ENCODE assay signal across 10 cellular contexts in the genomic region with DNA sequence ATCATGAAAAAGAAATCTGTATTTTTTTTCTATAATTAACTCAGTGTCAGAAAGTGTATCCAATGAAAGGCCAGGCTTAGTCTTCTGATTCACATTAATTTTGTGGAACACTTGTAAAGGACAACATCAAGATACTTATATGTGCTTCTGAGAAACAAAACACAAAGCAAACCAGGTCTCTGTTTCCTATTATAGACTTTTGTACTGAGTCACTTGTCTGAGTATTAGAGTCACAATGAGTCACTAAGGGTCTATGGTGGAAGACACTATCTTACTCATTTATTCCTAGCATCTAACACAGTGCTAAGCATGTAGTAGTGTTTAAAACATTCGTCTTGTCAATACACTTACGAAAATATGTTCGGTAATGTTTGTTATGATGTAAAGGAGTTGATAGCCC.
DNase-seq lines count a peak whose midpoint lies in the region; ATAC-seq and TF ChIP-seq lines count a peak whose summit lies in the region.
"Had no signal": no experiment of that assay in that cellular context is flagged by ENCODE, and none has a peak within 500 bp of the region (broad histone marks: within the 10 kb centered on the region; RNA-seq: fewer than 3 reads in every experiment).

No MANE protein-coding gene starts in this region.

- POLR2A ChIA-PET in PC-9 (lab: Charles Lee; ENCODE audit: unreplicated experiment) = no interaction called here

- no TSS peak for BruUV-seq in PC-9 (replicated peaks; lab: Mats Ljungman, UMichigan)

- H3F3A ChIP-seq in PC-9 (ENCODE audit: insufficient read depth, low read depth) = no peaks in the 10 kb centered on the region

- TF ChIP-seq CTCF in GM13976 (IDR thresholded peaks at IDR 0.05; ENCODE audit: borderline replicate concordance, control extremely low read depth, extremely low read depth, insufficient read depth, missing control alignments) (no peak), kidney epithelial cell (IDR thresholded peaks at IDR 0.05; ENCODE audit: insufficient read depth, low read length, poor library complexity, severe bottlenecking) (no peak), PC-9 (conservative IDR thresholded peaks at IDR 0.05) (no peak)

- H3K36me3 ChIP-seq in kidney epithelial cell (ENCODE audit: control insufficient read depth, insufficient read depth, low read length) (no peaks in the 10 kb centered on the region), PC-9 (ENCODE audit: low read depth) (no peaks in the 10 kb centered on the region)

- H4K20me1 ChIP-seq in PC-9 (ENCODE audit: insufficient read depth) = no peaks in the 10 kb centered on the region

- H3K79me2 ChIP-seq in PC-9 (ENCODE audit: low read depth) = no peaks in the 10 kb centered on the region

- intact Hi-C loops in PC-9 (cut with micrococcal nuclease; ENCODE audit: unreplicated experiment) = no loop called here

- in situ Hi-C loops in GM13976 (cut with MboI; ENCODE audit: low sequenced_read_pairs, unreplicated experiment) = no loop called here

- CTCF ChIA-PET in PC-9 (lab: Charles Lee) = no interaction called here

- H3K4me3 ChIP-seq in kidney epithelial cell (ENCODE audit: low read depth, low read length) = no peak overlapping the region
- no peak overlapping the region for H3K4me3 ChIP-seq in PC-9

- H3K27me3 ChIP-seq in kidney epithelial cell (ENCODE audit: control insufficient read depth, insufficient read depth, low read length) (no peaks in the 10 kb centered on the region), PC-9 (ENCODE audit: insufficient read depth, low read depth) (0 out of 2 replicates have a peak, but pooled peaks cover 4% of the 10 kb centered on the region)

- no peaks in the 10 kb centered on the region for H3K9me3 ChIP-seq in PC-9 (ENCODE audit: insufficient read depth, low read depth)

- 0 out of 2 replicates have a peak, but pooled peaks cover 4% of the 10 kb centered on the region for H3K9me2 ChIP-seq in PC-9 (ENCODE audit: insufficient read depth)

- no peaks in the 10 kb centered on the region for H3K4me1 ChIP-seq in PC-9 (replicated peaks; ENCODE audit: insufficient read depth)

- ATAC-seq in GM21529 (IDR thresholded peaks at IDR 0.05; ENCODE audit: unreplicated experiment) (peak; percentile 99), HG03520 (IDR thresholded peaks at IDR 0.05; ENCODE audit: unreplicated experiment) (peak; percentile 99)

- H3K4me2 ChIP-seq in PC-9 = no peak overlapping the region

- DNase-seq in GM13976 (ENCODE audit: low spot score) (peak; percentile 36), kidney epithelial cell (ENCODE audit: low read depth) (peak; percentile 39), cerebellum (ENCODE audit: low spot score) (no peak), iPS-NIHi11 (ENCODE audit: low spot score) (no peak), PC-9 (no peak)
- no peak for DNase-seq in activated CD4-positive, alpha-beta T cell treated with anti-CD3 and anti-CD28 coated beads, Interleukin-2, amount 50 U/mL, for 4 hours
- DNase-seq: cerebellar nuclear complex; stimulated activated naive CD4-positive, alpha-beta T cell treated with Interleukin-2 at 50 U/mL for 16 hours had no signal

- no peak overlapping the region for H3K27ac ChIP-seq in PC-9

- H2AFZ ChIP-seq in PC-9 = no peak overlapping the region

Comparison
In these comparisons a context has a peak if more than half of its experiments do, and no peak if none do; other contexts are left out.
1. DNase-seq: peak in GM13976 (single experiment) and kidney epithelial cell (single experiment); none in cerebellum (single experiment), iPS-NIHi11 (single experiment), activated CD4-positive, alpha-beta T cell treated with anti-CD3 and anti-CD28 coated beads, Interleukin-2, amount 50 U/mL, for 4 hours (0 of 2) and PC-9 (0 of 2).